ENCODE assay signal across 8 cellular contexts in genomic region chr7:55963584-55964168, GRCh38. TPM values are rescaled to one million over a fixed set of nuclear protein-coding genes. Genes with fewer than 3 reads are reported as not detected.
DNase-seq lines count a peak whose midpoint lies in the region; ATAC-seq and TF ChIP-seq lines count a peak whose summit lies in the region.

No MANE protein-coding gene starts in this region.

- CTCF ChIA-PET in T-cell (lab: Charles Lee): interaction anchor here (0.5 to 1.2 kb wide), 9 partner anchors 8 to 678 kb away, joined by 3 to 5 read pairs (median 3); no protein-coding TSS in a partner anchor

- peak overlapping the region; percentile 45 for H3K4me3 ChIP-seq in GM12864 (ENCODE audit: low read depth, low read length)
- H3K4me3 ChIP-seq in fibroblast of mammary gland (ENCODE audit: control insufficient read depth, low read depth, low read length): peak overlapping the region; percentile 50

- H3K27ac Mint-ChIP-seq in T-cell: peak overlapping the region; percentile 88 to 92

- TF ChIP-seq CTCF in GM12864 (IDR thresholded peaks at IDR 0.05; ENCODE audit: low read depth, low read length, missing control alignments): no peak
- TF ChIP-seq CTCF in fibroblast of mammary gland (conservative IDR thresholded peaks at IDR 0.05; ENCODE audit: control insufficient read depth, insufficient read depth, low read depth, low read length): no peak

- peaks cover 3% of the 10 kb centered on the region for H3K36me3 Mint-ChIP-seq in T-cell

- no peak for ATAC-seq in T-cell (replicated peaks in 1 of 4)
- peak; percentile 3 for ATAC-seq in sciatic nerve
- no peak for ATAC-seq in GM18511 (IDR thresholded peaks at IDR 0.05; ENCODE audit: unreplicated experiment)
- no peak for ATAC-seq in GM18517 (IDR thresholded peaks at IDR 0.05; ENCODE audit: unreplicated experiment)

- peak overlapping the region; percentile 66 to 77 (median 69) for H3K4me3 Mint-ChIP-seq in T-cell

- DNase-seq in GM12864 (ENCODE audit: low read depth) (no peak), T-cell (no peak), fibroblast of mammary gland (ENCODE audit: low read depth) (no peak), sciatic nerve (ENCODE audit: low spot score) (no peak), NCI-H146 (lab: John Stamatoyannopoulos, UW) (no peak), HK-2 (ENCODE audit: unreplicated experiment) (no peak)

- H3K4me1 Mint-ChIP-seq in T-cell: peaks cover 36 to 40% (median 37%) of the 10 kb centered on the region in 3 donors

- H3K27me3 Mint-ChIP-seq in T-cell: no peaks in the 10 kb centered on the region

- intact Hi-C loops in sciatic nerve (cut with DNase I): no loop called here

- POLR2A ChIA-PET in T-cell (lab: Charles Lee): interaction anchor here in 1 of 2 donors (0.7 kb wide), 1 partner anchor 68 kb away, joined by 6 read pairs; no protein-coding TSS in a partner anchor

- H3K9me3 Mint-ChIP-seq in T-cell: no peaks in the 10 kb centered on the region

RNA-seq across cellular contexts. Expression of gene NIPSNAP2, which starts 0.7 kb away (rescaled TPM):
- 10 to 100 TPM; 24.1 to 38.6 (median 28.4) TPM for total RNA-seq in T-cell
- 47.4 TPM for total RNA-seq in sciatic nerve

RNA-seq across cellular contexts. Expression of gene MRPS17, which starts 12.0 kb away (rescaled TPM):
- total RNA-seq in T-cell (10 to 100 TPM in 4 of 5 donors, 1 to 10 TPM in 1; 7.8 to 12.2 (median 11.1) TPM), sciatic nerve (8.1 TPM)
